Comparison of ENCODE assay signal across 16 cellular contexts in genomic region chr14:58805605-58806358, GRCh38.
DNase-seq lines count a peak whose midpoint lies in the region; ATAC-seq, FAIRE-seq and TF ChIP-seq lines count a peak whose summit lies in the region.
"Had no signal": no experiment of that assay in that cellular context is flagged by ENCODE, and none has a peak within 500 bp of the region (broad histone marks: within the 10 kb centered on the region; RNA-seq: fewer than 3 reads in every experiment).

No MANE protein-coding gene starts in this region.

- TF ChIP-seq CTCF in mucosa of descending colon (IDR thresholded peaks at IDR 0.05), result no peak
- no peak for TF ChIP-seq CTCF in HepG2 (CRISPR knock-in tag; IDR thresholded peaks at IDR 0.05)

- H3K27me3 ChIP-seq in adipocyte (replicated peaks; ENCODE audit: control insufficient read depth, insufficient read depth, low read length) (no peaks in the 10 kb centered on the region), HepG2 (ENCODE audit: control insufficient read depth in 1 of 2, insufficient read depth in 2 of 2, low read length in 2 of 2) (no peaks in the 10 kb centered on the region)
- H3K27me3 ChIP-seq: neutrophil had no signal

- H3K4me2 ChIP-seq in HepG2 (ENCODE audit: low read depth, low read length), result no peak overlapping the region

- H3K9me3 ChIP-seq in adipocyte (ENCODE audit: control insufficient read depth, low read length), result peaks cover 7% of the 10 kb centered on the region
- H3K9me3 ChIP-seq in mucosa of descending colon, result no peaks in the 10 kb centered on the region
- no peaks in the 10 kb centered on the region for H3K9me3 ChIP-seq in HepG2 (ENCODE audit: low read length)
- H3K9me3 ChIP-seq: neutrophil had no signal

- in situ Hi-C loops in HepG2 (cut with HindIII; ENCODE audit: extremely low pct_ligation_motif_present, low pct_unique_long_range_greater_than_20kb), result no loop called here

- no peak overlapping the region for H3K4me3 ChIP-seq in adipocyte (ENCODE audit: low read length)
- no peak overlapping the region for H3K4me3 ChIP-seq in mucosa of descending colon
- H3K4me3 ChIP-seq in HepG2 (replicated peaks in 1 of 3; ENCODE audit: insufficient read depth in 1 of 3, low read depth in 2 of 3, low read length in 3 of 3), result no peak overlapping the region
- H3K4me3 ChIP-seq: left ventricle myocardium inferior had no signal

- H4K20me1 ChIP-seq in HepG2 (ENCODE audit: insufficient read depth, low read length), result no peaks in the 10 kb centered on the region

- no peak for FAIRE-seq in HepG2 (lab: Jason Lieb, UNC)
- FAIRE-seq: GM12892 had no signal

- CTCF ChIA-PET in HepG2 (lab: Yijun Ruan, JAX; ENCODE audit: low intra/inter-chr PET ratio, low total read pairs), result no interaction called here

- no peak overlapping the region for H3K27ac ChIP-seq in HepG2 (ENCODE audit: extremely low read length, insufficient read depth, low read length)
- H3K27ac ChIP-seq: left ventricle myocardium inferior, neutrophil, RWPE1 had no signal

- ATAC-seq in mucosa of descending colon (peak; percentile 28), HG02571 (IDR thresholded peaks at IDR 0.05; ENCODE audit: unreplicated experiment) (no peak), HepG2 (no peak)
- ATAC-seq: stimulated activated naive B cell treated with anti-CD40 and anti-IgM and Interleukin-4, amounts not matched to agents 10 μg/mL and 1 μg/mL and 100 μg/mL, for 72 hours had no signal

- intact Hi-C loops in mucosa of descending colon (cut with DNase I, micrococcal nuclease), result no loop called here
- intact Hi-C loops in HepG2 (cut with micrococcal nuclease; ENCODE audit: unreplicated experiment), result no loop called here

- H3K9ac ChIP-seq in adipocyte (ENCODE audit: low read length) (no peak overlapping the region), HepG2 (ENCODE audit: insufficient read depth, low read depth, low read length) (no peak overlapping the region)

- BruUV-seq in HepG2 (replicated peaks; lab: Mats Ljungman, UMichigan), result no TSS peak

- no peak for TF ChIP-seq RAD21 in HepG2 (CRISPR knock-in tag; IDR thresholded peaks at IDR 0.05)

- POLR2A ChIA-PET in HepG2 (lab: Yijun Ruan, JAX), result no interaction called here

- H3K4me1 ChIP-seq in adipocyte (ENCODE audit: control insufficient read depth, insufficient read depth, low read length), result peaks cover 25% of the 10 kb centered on the region
- H3K4me1 ChIP-seq in mucosa of descending colon (ENCODE audit: low read depth), result no peaks in the 10 kb centered on the region
- H3K4me1 ChIP-seq in HepG2 (ENCODE audit: insufficient read depth, low read length), result no peaks in the 10 kb centered on the region
- H3K4me1 ChIP-seq: left ventricle myocardium inferior had no signal

- H3K36me3 ChIP-seq in adipocyte (ENCODE audit: control insufficient read depth, insufficient read depth, low read length, severe bottlenecking) (no peaks in the 10 kb centered on the region), mucosa of descending colon (ENCODE audit: low read depth) (no peaks in the 10 kb centered on the region), HepG2 (replicated peaks in 1 of 2; ENCODE audit: control insufficient read depth in 1 of 2, insufficient read depth in 2 of 2, low read length in 2 of 2) (no peaks in the 10 kb centered on the region)
- H3K36me3 ChIP-seq: left ventricle myocardium inferior, neutrophil had no signal

- WGBS in HepG2 (ENCODE audit: low lambda C conversion rate), result 1% methylated on average over 6 of the region's 6 CpGs

- H3K79me2 ChIP-seq in HepG2 (ENCODE audit: insufficient read depth, low read length), result no peaks in the 10 kb centered on the region

- no peak for TF ChIP-seq POLR2A in HepG2 (IDR thresholded peaks at IDR 0.05; ENCODE audit: insufficient read depth in 1 of 2, low read depth in 2 of 2, low read length in 2 of 2)

- no peak overlapping the region for H2AFZ ChIP-seq in HepG2 (ENCODE audit: low read length)

- DNase-seq in HT-29 (ENCODE audit: low spot score) (peak; percentile 30), NCI-H2107 treated with DMSO at 0.1 percent for 48 hours (lab: John Stamatoyannopoulos, UW; ENCODE audit: unreplicated experiment) (peak; percentile 87), adipocyte (ENCODE audit: low read depth) (peak; percentile 47), mucosa of descending colon (peak in 1 of 3 donors; percentile 27), NOMO-1 treated with dmso at 0.1 percent for 144 hours (lab: John Stamatoyannopoulos, UW; ENCODE audit: unreplicated experiment) (no peak), HepG2 (ENCODE audit: low spot score) (no peak), activated gamma-delta T cell treated with Interleukin-2 at 50 U/mL for 16 hours (no peak)
- DNase-seq: cerebellar nuclear complex; Kasumi-1; left ventricle myocardium inferior; stimulated activated CD4-positive, alpha-beta T cell treated with anti-CD3 and anti-CD28 coated beads, Interleukin-1b, Interleukin-23, amount 100 ng/mL, for 48 hours; stimulated activated naive B cell treated with anti-CD40 and anti-IgM and Interleukin-4, amounts not matched to agents 10 μg/mL and 1 μg/mL and 100 μg/mL, for 72 hours had no signal

- no peak for TF ChIP-seq EP300 in HepG2 (IDR thresholded peaks at IDR 0.05; ENCODE audit: low read depth in 2 of 2, low read length in 2 of 2)
- TF ChIP-seq EP300 in HepG2 (CRISPR knock-in tag; IDR thresholded peaks at IDR 0.05; ENCODE audit: borderline replicate concordance), result no peak

TF ChIP-seq in HepG2, 621 proteins besides CTCF, POLR2A, EP300 and RAD21 (continues in another document):
- TF ChIP-seq TRAFD1 (CRISPR knock-in tag; IDR thresholded peaks at IDR 0.05; ENCODE audit: borderline replicate concordance), result no peak
- TF ChIP-seq ZNF431 (CRISPR knock-in tag; IDR thresholded peaks at IDR 0.05; ENCODE audit: borderline replicate concordance, low read depth), result no peak
- TF ChIP-seq ZNF205 (CRISPR knock-in tag; IDR thresholded peaks at IDR 0.05), result no peak
- no peak for TF ChIP-seq ZNF644 (CRISPR knock-in tag; IDR thresholded peaks at IDR 0.05; ENCODE audit: low read depth)
- no peak for TF ChIP-seq ZNF703 (CRISPR knock-in tag; IDR thresholded peaks at IDR 0.05; ENCODE audit: borderline replicate concordance)
- no peak for TF ChIP-seq SP4 (CRISPR knock-in tag; IDR thresholded peaks at IDR 0.05)
- TF ChIP-seq ZNF567 (CRISPR knock-in tag; IDR thresholded peaks at IDR 0.05; ENCODE audit: borderline replicate concordance), result no peak
- TF ChIP-seq MYC (CRISPR knock-in tag; IDR thresholded peaks at IDR 0.05; ENCODE audit: borderline replicate concordance), result no peak
- no peak for TF ChIP-seq SRSF4 (IDR thresholded peaks at IDR 0.05; ENCODE audit: low read depth, low read length, poor library complexity, severe bottlenecking)
- no peak for TF ChIP-seq MTA3 (CRISPR knock-in tag; IDR thresholded peaks at IDR 0.05)
- TF ChIP-seq ZNF674 (CRISPR knock-in tag; IDR thresholded peaks at IDR 0.05; ENCODE audit: low read depth), result no peak
- no peak for TF ChIP-seq ZNF720 (CRISPR knock-in tag; IDR thresholded peaks at IDR 0.05)
- TF ChIP-seq DNMT3B (CRISPR knock-in tag; conservative IDR thresholded peaks at IDR 0.05), result no peak
- TF ChIP-seq NR2F6 (IDR thresholded peaks at IDR 0.05), result no peak
- no peak for TF ChIP-seq NR2F6 (CRISPR knock-in tag; IDR thresholded peaks at IDR 0.05)
- TF ChIP-seq MLX (CRISPR knock-in tag; IDR thresholded peaks at IDR 0.05), result no peak
- TF ChIP-seq TCF7L2 (IDR thresholded peaks at IDR 0.05; ENCODE audit: low read depth, low read length), result no peak

Comparison
In these comparisons a context has a peak if more than half of its experiments do, and no peak if none do; other contexts are left out.
1. DNase-seq: peak in HT-29 (single experiment), NCI-H2107 treated with DMSO at 0.1 percent for 48 hours (single experiment) and adipocyte (single experiment); none in NOMO-1 treated with dmso at 0.1 percent for 144 hours (single experiment), HepG2 (single experiment) and activated gamma-delta T cell treated with Interleukin-2 at 50 U/mL for 16 hours (single experiment).